Comparison of ENCODE assay signal across 9 cellular contexts in genomic region chr10:13036841-13037240, GRCh38. TPM values are rescaled to one million over a fixed set of nuclear protein-coding genes. Genes with fewer than 3 reads are reported as not detected.
"Had no signal": no experiment of that assay in that cellular context is flagged by ENCODE, and none has a peak within 500 bp of the region (broad histone marks: within the 10 kb centered on the region; RNA-seq: fewer than 3 reads in every experiment).

No MANE protein-coding gene starts in this region.

- H3K9me3 ChIP-seq: HAP-1 had no signal

- H3K27ac Mint-ChIP-seq: GM23338, H9, HFFc6 had no signal

- DNase-seq: GM23248, GOT3, H7, H9, HCEC 1CT, HFFc6 had no signal

- H3K9me3 Mint-ChIP-seq: H9, HFFc6 had no signal

- ATAC-seq: GM23338, HCT116 had no signal

- H3K36me3 ChIP-seq: HAP-1 had no signal

- H3K4me3 Mint-ChIP-seq: GM23338, H9, HFFc6 had no signal

- H3K4me3 ChIP-seq: GM23248, GM23338, HAP-1 had no signal

- H3K4me1 Mint-ChIP-seq: GM23338, H9 had no signal

RNA-seq across cellular contexts. Expression of gene CCDC3, which starts 35.3 kb away (rescaled TPM):
- total RNA-seq: GM23248 had no signal
